ENCODE assay signal across 1 cellular context in the genomic region with DNA sequence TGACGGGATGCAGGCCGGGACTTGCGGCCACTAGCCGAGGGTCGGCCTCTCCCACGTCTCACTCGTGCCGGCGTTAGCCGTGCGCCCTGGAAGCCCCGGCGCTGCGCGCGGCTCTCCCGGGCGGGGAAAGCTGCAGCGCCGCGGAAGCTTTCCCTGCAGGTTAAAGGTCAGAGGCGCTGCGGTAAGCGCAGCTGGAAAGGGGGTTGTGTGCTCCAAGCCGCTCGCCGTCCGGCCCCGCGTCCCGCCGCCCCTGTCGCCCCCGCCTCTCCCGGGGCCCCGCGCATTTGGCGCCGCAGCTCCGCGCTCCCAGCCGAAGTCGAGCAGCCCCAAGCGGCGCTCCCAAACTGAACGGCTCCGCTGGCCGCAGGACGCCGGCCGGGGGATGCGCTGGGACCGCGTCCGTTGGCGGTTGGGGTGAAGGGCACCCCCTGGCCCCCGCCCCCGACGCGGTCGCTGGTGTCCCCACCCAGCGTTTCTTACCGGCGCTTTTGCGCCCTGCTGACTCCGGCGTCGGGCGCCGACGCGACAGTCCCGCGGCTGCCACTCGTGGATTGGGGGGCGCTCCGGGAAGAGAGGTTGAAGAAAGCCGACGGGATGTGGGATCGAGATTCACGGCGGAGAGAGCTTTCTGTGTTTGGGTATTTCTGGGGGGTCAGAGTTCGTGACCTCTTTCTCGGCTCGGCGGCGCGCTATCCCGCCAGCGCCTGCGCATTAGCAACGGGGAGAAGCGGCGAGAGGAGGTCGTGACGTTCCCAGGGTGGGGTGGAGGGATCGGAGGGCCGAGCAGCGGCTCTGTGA.
TF ChIP-seq lines count a peak whose summit lies in the region.

A gene (minus strand): TSS at position 719 of the 798 bp plus-strand sequence. CDS start 6,234 bp downstream, outside the sequence.

TF ChIP-seq in HepG2, 621 proteins besides CTCF, POLR2A, EP300 and RAD21 (continued from another document and continues in another):
- TF ChIP-seq, protein P1, sequence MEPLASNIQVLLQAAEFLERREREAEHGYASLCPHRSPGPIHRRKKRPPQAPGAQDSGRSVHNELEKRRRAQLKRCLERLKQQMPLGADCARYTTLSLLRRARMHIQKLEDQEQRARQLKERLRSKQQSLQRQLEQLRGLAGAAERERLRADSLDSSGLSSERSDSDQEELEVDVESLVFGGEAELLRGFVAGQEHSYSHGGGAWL (CRISPR knock-in tag; IDR thresholded peaks at IDR 0.05): peak; percentile 63
- TF ChIP-seq SNRNP70 (IDR thresholded peaks at IDR 0.05; ENCODE audit: low read depth, low read length) (no peak), MTF2 (CRISPR knock-in tag; IDR thresholded peaks at IDR 0.05; ENCODE audit: borderline replicate concordance) (peak; percentile 95; the same call in 1 of the 2 replicates), ZNF563 (CRISPR knock-in tag; IDR thresholded peaks at IDR 0.05) (peak; percentile 84), ARNT2 (CRISPR knock-in tag; IDR thresholded peaks at IDR 0.05; ENCODE audit: low read depth) (0 out of 2 replicates have a peak, but pooled peaks have one; percentile 11), MYC (CRISPR knock-in tag; IDR thresholded peaks at IDR 0.05; ENCODE audit: borderline replicate concordance) (peak; percentile 60; the same call in 1 of the 2 replicates), ZNF766 (CRISPR knock-in tag; IDR thresholded peaks at IDR 0.05; ENCODE audit: borderline replicate concordance) (peak; percentile 56; the same call in 1 of the 2 replicates), CENPT (CRISPR knock-in tag; IDR thresholded peaks at IDR 0.05; ENCODE audit: low read depth) (no peak), ASH2L (IDR thresholded peaks at IDR 0.05; ENCODE audit: insufficient read length, low read depth, low read length) (peak; percentile 96), FOXC1 (CRISPR knock-in tag; IDR thresholded peaks at IDR 0.05; ENCODE audit: borderline replicate concordance) (peak; percentile 63), SMAD3 (CRISPR knock-in tag; IDR thresholded peaks at IDR 0.05) (peak; percentile 22; the same call in 1 of the 2 replicates), ISX (CRISPR knock-in tag; conservative IDR thresholded peaks at IDR 0.05) (no peak), ZNF235 (CRISPR knock-in tag; IDR thresholded peaks at IDR 0.05; ENCODE audit: borderline replicate concordance) (0 out of 2 replicates have a peak, but pooled peaks have one; percentile 59), ZFX (CRISPR knock-in tag; IDR thresholded peaks at IDR 0.05; ENCODE audit: low read depth) (peak; percentile 76), GABPA (IDR thresholded peaks at IDR 0.05; ENCODE audit: low read depth, low read length) (peak; percentile 34), GABPA (CRISPR knock-in tag; IDR thresholded peaks at IDR 0.05; ENCODE audit: low read depth) (peak; percentile 76), ZNF652 (CRISPR knock-in tag; IDR thresholded peaks at IDR 0.05; ENCODE audit: borderline replicate concordance, low read depth) (no peak), SP1 (IDR thresholded peaks at IDR 0.05) (no peak), SP1 (CRISPR knock-in tag; IDR thresholded peaks at IDR 0.05) (peak; percentile 48), TAF1 (CRISPR knock-in tag; IDR thresholded peaks at IDR 0.05) (peak; percentile 57), ZZZ3 (CRISPR knock-in tag; IDR thresholded peaks at IDR 0.05; ENCODE audit: borderline replicate concordance) (peak; percentile 69; the same call in 1 of the 2 replicates), SMARCC2 (IDR thresholded peaks at IDR 0.05) (no peak), WIZ (CRISPR knock-in tag; IDR thresholded peaks at IDR 0.05) (0 out of 2 replicates have a peak, but pooled peaks have one; percentile 57), ZNF546 (CRISPR knock-in tag; conservative IDR thresholded peaks at IDR 0.05) (peak; percentile 36; the same call in 1 of the 2 replicates), MXI1 (IDR thresholded peaks at IDR 0.05; ENCODE audit: borderline replicate concordance, low read depth, low read length) (peak; percentile 10; the same call in 1 of the 3 replicates), ZNF841 (CRISPR knock-in tag; IDR thresholded peaks at IDR 0.05; ENCODE audit: borderline replicate concordance) (no peak), LCORL (IDR thresholded peaks at IDR 0.05) (no peak), LCORL (CRISPR knock-in tag; IDR thresholded peaks at IDR 0.05) (peak; percentile 94), ISL2 (CRISPR knock-in tag; IDR thresholded peaks at IDR 0.05) (peak; percentile 18; the same call in 1 of the 2 replicates), ZNF562 (CRISPR knock-in tag; IDR thresholded peaks at IDR 0.05; ENCODE audit: borderline replicate concordance) (no peak), SNAI1 (CRISPR knock-in tag; IDR thresholded peaks at IDR 0.05; ENCODE audit: borderline replicate concordance) (peak; percentile 49; the same call in 1 of the 2 replicates), CAMTA2 (CRISPR knock-in tag; IDR thresholded peaks at IDR 0.05; ENCODE audit: borderline replicate concordance) (0 out of 2 replicates have a peak, but pooled peaks have one; percentile 45), KDM5A (IDR thresholded peaks at IDR 0.05; ENCODE audit: borderline replicate concordance, low read length) (peak; percentile 86), KDM4B (CRISPR knock-in tag; IDR thresholded peaks at IDR 0.05) (peak; percentile 55; the same call in 1 of the 2 replicates)
- TF ChIP-seq, protein P2, sequence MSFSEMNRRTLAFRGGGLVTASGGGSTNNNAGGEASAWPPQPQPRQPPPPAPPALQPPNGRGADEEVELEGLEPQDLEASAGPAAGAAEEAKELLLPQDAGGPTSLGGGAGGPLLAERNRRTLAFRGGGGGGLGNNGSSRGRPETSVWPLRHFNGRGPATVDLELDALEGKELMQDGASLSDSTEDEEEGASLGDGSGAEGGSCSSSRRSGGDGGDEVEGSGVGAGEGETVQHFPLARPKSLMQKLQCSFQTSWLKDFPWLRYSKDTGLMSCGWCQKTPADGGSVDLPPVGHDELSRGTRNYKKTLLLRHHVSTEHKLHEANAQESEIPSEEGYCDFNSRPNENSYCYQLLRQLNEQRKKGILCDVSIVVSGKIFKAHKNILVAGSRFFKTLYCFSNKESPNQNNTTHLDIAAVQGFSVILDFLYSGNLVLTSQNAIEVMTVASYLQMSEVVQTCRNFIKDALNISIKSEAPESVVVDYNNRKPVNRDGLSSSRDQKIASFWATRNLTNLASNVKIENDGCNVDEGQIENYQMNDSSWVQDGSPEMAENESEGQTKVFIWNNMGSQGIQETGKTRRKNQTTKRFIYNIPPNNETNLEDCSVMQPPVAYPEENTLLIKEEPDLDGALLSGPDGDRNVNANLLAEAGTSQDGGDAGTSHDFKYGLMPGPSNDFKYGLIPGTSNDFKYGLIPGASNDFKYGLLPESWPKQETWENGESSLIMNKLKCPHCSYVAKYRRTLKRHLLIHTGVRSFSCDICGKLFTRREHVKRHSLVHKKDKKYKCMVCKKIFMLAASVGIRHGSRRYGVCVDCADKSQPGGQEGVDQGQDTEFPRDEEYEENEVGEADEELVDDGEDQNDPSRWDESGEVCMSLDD (CRISPR knock-in tag; IDR thresholded peaks at IDR 0.05; ENCODE audit: borderline replicate concordance): 0 out of 2 replicates have a peak, but pooled peaks have one; percentile 40
- TF ChIP-seq, protein P3, sequence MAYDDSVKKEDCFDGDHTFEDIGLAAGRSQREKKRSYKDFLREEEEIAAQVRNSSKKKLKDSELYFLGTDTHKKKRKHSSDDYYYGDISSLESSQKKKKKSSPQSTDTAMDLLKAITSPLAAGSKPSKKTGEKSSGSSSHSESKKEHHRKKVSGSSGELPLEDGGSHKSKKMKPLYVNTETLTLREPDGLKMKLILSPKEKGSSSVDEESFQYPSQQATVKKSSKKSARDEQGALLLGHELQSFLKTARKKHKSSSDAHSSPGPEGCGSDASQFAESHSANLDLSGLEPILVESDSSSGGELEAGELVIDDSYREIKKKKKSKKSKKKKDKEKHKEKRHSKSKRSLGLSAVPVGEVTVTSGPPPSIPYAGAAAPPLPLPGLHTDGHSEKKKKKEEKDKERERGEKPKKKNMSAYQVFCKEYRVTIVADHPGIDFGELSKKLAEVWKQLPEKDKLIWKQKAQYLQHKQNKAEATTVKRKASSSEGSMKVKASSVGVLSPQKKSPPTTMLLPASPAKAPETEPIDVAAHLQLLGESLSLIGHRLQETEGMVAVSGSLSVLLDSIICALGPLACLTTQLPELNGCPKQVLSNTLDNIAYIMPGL (CRISPR knock-in tag; IDR thresholded peaks at IDR 0.05; ENCODE audit: borderline replicate concordance in 1 of 2, low read depth in 1 of 2): peak; percentile 90 to 92; a peak in 3 of 4 replicates
- TF ChIP-seq, protein P4, sequence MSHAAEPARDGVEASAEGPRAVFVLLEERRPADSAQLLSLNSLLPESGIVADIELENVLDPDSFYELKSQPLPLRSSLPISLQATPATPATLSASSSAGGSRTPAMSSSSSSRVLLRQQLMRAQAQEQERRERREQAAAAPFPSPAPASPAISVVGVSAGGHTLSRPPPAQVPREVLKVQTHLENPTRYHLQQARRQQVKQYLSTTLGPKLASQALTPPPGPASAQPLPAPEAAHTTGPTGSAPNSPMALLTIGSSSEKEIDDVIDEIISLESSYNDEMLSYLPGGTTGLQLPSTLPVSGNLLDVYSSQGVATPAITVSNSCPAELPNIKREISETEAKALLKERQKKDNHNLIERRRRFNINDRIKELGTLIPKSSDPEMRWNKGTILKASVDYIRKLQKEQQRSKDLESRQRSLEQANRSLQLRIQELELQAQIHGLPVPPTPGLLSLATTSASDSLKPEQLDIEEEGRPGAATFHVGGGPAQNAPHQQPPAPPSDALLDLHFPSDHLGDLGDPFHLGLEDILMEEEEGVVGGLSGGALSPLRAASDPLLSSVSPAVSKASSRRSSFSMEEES (CRISPR knock-in tag; IDR thresholded peaks at IDR 0.05): no peak; the same call in 1 of the 2 replicates
- TF ChIP-seq, protein P5, sequence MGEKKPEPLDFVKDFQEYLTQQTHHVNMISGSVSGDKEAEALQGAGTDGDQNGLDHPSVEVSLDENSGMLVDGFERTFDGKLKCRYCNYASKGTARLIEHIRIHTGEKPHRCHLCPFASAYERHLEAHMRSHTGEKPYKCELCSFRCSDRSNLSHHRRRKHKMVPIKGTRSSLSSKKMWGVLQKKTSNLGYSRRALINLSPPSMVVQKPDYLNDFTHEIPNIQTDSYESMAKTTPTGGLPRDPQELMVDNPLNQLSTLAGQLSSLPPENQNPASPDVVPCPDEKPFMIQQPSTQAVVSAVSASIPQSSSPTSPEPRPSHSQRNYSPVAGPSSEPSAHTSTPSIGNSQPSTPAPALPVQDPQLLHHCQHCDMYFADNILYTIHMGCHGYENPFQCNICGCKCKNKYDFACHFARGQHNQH (CRISPR knock-in tag; IDR thresholded peaks at IDR 0.05): peak; percentile 60; the same call in 1 of the 2 replicates
- TF ChIP-seq, protein P6, sequence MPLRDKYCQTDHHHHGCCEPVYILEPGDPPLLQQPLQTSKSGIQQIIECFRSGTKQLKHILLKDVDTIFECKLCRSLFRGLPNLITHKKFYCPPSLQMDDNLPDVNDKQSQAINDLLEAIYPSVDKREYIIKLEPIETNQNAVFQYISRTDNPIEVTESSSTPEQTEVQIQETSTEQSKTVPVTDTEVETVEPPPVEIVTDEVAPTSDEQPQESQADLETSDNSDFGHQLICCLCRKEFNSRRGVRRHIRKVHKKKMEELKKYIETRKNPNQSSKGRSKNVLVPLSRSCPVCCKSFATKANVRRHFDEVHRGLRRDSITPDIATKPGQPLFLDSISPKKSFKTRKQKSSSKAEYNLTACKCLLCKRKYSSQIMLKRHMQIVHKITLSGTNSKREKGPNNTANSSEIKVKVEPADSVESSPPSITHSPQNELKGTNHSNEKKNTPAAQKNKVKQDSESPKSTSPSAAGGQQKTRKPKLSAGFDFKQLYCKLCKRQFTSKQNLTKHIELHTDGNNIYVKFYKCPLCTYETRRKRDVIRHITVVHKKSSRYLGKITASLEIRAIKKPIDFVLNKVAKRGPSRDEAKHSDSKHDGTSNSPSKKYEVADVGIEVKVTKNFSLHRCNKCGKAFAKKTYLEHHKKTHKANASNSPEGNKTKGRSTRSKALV (CRISPR knock-in tag; IDR thresholded peaks at IDR 0.05): peak; percentile 91
- TF ChIP-seq, protein P7, sequence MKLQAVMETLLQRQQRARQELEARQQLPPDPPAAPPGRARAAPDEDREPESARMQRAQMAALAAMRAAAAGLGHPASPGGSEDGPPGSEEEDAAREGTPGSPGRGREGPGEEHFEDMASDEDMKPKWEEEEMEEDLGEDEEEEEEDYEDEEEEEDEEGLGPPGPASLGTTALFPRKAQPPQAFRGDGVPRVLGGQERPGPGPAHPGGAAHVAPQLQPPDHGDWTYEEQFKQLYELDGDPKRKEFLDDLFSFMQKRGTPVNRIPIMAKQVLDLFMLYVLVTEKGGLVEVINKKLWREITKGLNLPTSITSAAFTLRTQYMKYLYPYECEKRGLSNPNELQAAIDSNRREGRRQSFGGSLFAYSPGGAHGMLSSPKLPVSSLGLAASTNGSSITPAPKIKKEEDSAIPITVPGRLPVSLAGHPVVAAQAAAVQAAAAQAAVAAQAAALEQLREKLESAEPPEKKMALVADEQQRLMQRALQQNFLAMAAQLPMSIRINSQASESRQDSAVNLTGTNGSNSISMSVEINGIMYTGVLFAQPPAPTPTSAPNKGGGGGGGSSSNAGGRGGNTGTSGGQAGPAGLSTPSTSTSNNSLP (IDR thresholded peaks at IDR 0.05; ENCODE audit: low read depth, low read length): no peak
- TF ChIP-seq, protein P8, sequence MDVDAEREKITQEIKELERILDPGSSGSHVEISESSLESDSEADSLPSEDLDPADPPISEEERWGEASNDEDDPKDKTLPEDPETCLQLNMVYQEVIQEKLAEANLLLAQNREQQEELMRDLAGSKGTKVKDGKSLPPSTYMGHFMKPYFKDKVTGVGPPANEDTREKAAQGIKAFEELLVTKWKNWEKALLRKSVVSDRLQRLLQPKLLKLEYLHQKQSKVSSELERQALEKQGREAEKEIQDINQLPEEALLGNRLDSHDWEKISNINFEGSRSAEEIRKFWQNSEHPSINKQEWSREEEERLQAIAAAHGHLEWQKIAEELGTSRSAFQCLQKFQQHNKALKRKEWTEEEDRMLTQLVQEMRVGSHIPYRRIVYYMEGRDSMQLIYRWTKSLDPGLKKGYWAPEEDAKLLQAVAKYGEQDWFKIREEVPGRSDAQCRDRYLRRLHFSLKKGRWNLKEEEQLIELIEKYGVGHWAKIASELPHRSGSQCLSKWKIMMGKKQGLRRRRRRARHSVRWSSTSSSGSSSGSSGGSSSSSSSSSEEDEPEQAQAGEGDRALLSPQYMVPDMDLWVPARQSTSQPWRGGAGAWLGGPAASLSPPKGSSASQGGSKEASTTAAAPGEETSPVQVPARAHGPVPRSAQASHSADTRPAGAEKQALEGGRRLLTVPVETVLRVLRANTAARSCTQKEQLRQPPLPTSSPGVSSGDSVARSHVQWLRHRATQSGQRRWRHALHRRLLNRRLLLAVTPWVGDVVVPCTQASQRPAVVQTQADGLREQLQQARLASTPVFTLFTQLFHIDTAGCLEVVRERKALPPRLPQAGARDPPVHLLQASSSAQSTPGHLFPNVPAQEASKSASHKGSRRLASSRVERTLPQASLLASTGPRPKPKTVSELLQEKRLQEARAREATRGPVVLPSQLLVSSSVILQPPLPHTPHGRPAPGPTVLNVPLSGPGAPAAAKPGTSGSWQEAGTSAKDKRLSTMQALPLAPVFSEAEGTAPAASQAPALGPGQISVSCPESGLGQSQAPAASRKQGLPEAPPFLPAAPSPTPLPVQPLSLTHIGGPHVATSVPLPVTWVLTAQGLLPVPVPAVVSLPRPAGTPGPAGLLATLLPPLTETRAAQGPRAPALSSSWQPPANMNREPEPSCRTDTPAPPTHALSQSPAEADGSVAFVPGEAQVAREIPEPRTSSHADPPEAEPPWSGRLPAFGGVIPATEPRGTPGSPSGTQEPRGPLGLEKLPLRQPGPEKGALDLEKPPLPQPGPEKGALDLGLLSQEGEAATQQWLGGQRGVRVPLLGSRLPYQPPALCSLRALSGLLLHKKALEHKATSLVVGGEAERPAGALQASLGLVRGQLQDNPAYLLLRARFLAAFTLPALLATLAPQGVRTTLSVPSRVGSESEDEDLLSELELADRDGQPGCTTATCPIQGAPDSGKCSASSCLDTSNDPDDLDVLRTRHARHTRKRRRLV (CRISPR knock-in tag; IDR thresholded peaks at IDR 0.05): 0 out of 2 replicates have a peak, but pooled peaks have one; percentile 46
